Comparison of ENCODE assay signal across 1 cellular context in genomic region chr18:47928466-47928865, GRCh38.
TF ChIP-seq lines count a peak whose summit lies in the region.

No MANE protein-coding gene starts in this region.

TF ChIP-seq in WTC11, 78 proteins besides CTCF, POLR2A, EP300 and RAD21 (continued from another document):
- TF ChIP-seq CDX4 (CRISPR knock-in tag; IDR thresholded peaks at IDR 0.05; ENCODE audit: borderline replicate concordance), result no peak
- TF ChIP-seq FOXP4 (CRISPR knock-in tag; IDR thresholded peaks at IDR 0.05), result no peak
- no peak for TF ChIP-seq TP53 (CRISPR knock-in tag; IDR thresholded peaks at IDR 0.05)
- no peak for TF ChIP-seq ZSCAN18 (CRISPR knock-in tag; IDR thresholded peaks at IDR 0.05)
- no peak for TF ChIP-seq MXD4 (CRISPR knock-in tag; IDR thresholded peaks at IDR 0.05; ENCODE audit: borderline replicate concordance)
- no peak for TF ChIP-seq PRRX2 (CRISPR knock-in tag; IDR thresholded peaks at IDR 0.05)
- TF ChIP-seq CREM (CRISPR knock-in tag; IDR thresholded peaks at IDR 0.05), result no peak
- no peak for TF ChIP-seq RORB (CRISPR knock-in tag; IDR thresholded peaks at IDR 0.05)
- TF ChIP-seq NFATC4 (CRISPR knock-in tag; IDR thresholded peaks at IDR 0.05), result no peak
- TF ChIP-seq NR3C1 (CRISPR knock-in tag; conservative IDR thresholded peaks at IDR 0.05; ENCODE audit: low read depth), result no peak
- no peak for TF ChIP-seq PRDM15 (CRISPR knock-in tag; IDR thresholded peaks at IDR 0.05)
- no peak for TF ChIP-seq TEAD4 (CRISPR knock-in tag; IDR thresholded peaks at IDR 0.05)
- no peak for TF ChIP-seq JUN (CRISPR knock-in tag; IDR thresholded peaks at IDR 0.05)
- TF ChIP-seq ZNF396 (CRISPR knock-in tag; IDR thresholded peaks at IDR 0.05; ENCODE audit: borderline replicate concordance), result no peak
TF ChIP-seq in WTC11: peak in this region for 0.
